ENCODE assay signal across 19 cellular contexts in the genomic region with DNA sequence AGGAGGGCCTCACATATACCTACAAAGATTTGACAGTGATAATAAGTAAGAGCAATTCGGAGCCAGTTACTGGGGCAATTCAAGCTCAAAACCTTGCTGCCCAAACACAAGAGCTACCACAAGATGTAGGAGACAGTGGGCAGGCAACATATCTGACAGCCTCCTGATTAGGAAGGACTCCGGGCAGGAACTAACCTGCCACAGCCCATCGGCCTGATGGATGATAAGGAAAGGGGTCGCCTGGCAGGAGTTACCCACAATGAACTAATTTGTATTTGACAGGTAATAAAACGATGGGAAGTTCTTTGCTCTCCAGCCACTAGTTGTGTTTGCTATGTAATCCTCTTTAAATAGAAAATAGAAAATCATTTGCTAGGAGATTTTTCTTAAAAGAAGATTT.
"Had no signal": no experiment of that assay in that cellular context is flagged by ENCODE, and none has a peak within 500 bp of the region (broad histone marks: within the 10 kb centered on the region; RNA-seq: fewer than 3 reads in every experiment).

No MANE protein-coding gene starts in this region.

- H3K4me3 ChIP-seq: testis, uterus had no signal

- H3K9me3 ChIP-seq: testis, uterus had no signal

- H3K4me1 ChIP-seq: testis, uterus had no signal

- H3K36me3 ChIP-seq: uterus had no signal

- DNase-seq: activated CD4-positive, alpha-beta memory T cell treated with anti-CD3 and anti-CD28 coated beads for 36 hours; activated CD4-positive, alpha-beta T cell treated with anti-CD3 and anti-CD28 coated beads for 4 hours; activated CD4-positive, CD25-positive, alpha-beta regulatory T cell; activated naive CD4-positive, alpha-beta T cell treated with Interleukin-2 at 50 U/mL for 16 hours; activated naive CD8-positive, alpha-beta T cell treated with anti-CD3 and anti-CD28 coated beads, Interleukin-2, amount 50 U/mL, for 24 hours; activated T-cell treated with anti-CD3 and anti-CD28 coated beads, Interleukin-2, amount 50 U/mL, for 48 hours; effector CD4-positive, alpha-beta T cell; erythroblast; foreskin fibroblast; kidney glomerular epithelial cell; stimulated activated CD4-positive, alpha-beta T cell treated with anti-CD3 and anti-CD28 coated beads, Interleukin-2, amount 100 ng/mL, for 48 hours; stimulated activated CD8-positive, alpha-beta memory T cell treated with anti-CD3 and anti-CD28 coated beads, Interleukin-4, amount 100 ng/mL, for 48 hours; stimulated activated naive B cell treated with anti-CD40 and anti-IgM and Interleukin-4, amounts not matched to agents 10 μg/mL and 1 μg/mL and 100 μg/mL, for 72 hours; T-helper 9 cell; testis; trophoblast cell; uterus had no signal

- H3K27me3 Mint-ChIP-seq: activated CD4-positive, alpha-beta memory T cell treated with anti-CD3 and anti-CD28 coated beads for 36 hours; activated naive CD8-positive, alpha-beta T cell treated with anti-CD3 and anti-CD28 coated beads, Interleukin-2, amount 50 U/mL, for 24 hours; memory B cell; stimulated activated naive B cell treated with anti-CD40 and anti-IgM and Interleukin-4, amounts not matched to agents 10 μg/mL and 1 μg/mL and 100 μg/mL, for 72 hours had no signal

- H3K4me1 Mint-ChIP-seq: nephron had no signal

- H3K27ac Mint-ChIP-seq: activated CD4-positive, alpha-beta memory T cell treated with anti-CD3 and anti-CD28 coated beads for 36 hours; activated naive CD8-positive, alpha-beta T cell treated with anti-CD3 and anti-CD28 coated beads, Interleukin-2, amount 50 U/mL, for 24 hours; nephron; stimulated activated naive B cell treated with anti-CD40 and anti-IgM and Interleukin-4, amounts not matched to agents 10 μg/mL and 1 μg/mL and 100 μg/mL, for 72 hours had no signal

- H3K27me3 ChIP-seq: testis, uterus had no signal

- ATAC-seq: activated naive CD8-positive, alpha-beta T cell treated with anti-CD3 and anti-CD28 coated beads, Interleukin-2, amount 50 U/mL, for 24 hours; stimulated activated naive B cell treated with anti-CD40 and anti-IgM and Interleukin-4, amounts not matched to agents 10 μg/mL and 1 μg/mL and 100 μg/mL, for 72 hours had no signal

- H3K4me3 Mint-ChIP-seq: activated CD4-positive, alpha-beta memory T cell treated with anti-CD3 and anti-CD28 coated beads for 36 hours; activated naive CD8-positive, alpha-beta T cell treated with anti-CD3 and anti-CD28 coated beads, Interleukin-2, amount 50 U/mL, for 24 hours; memory B cell; nephron; stimulated activated naive B cell treated with anti-CD40 and anti-IgM and Interleukin-4, amounts not matched to agents 10 μg/mL and 1 μg/mL and 100 μg/mL, for 72 hours had no signal

- H3K27ac ChIP-seq: testis, uterus had no signal
